14 cellular contexts compared by ENCODE assay signal in genomic region chr21:44724166-44724565, GRCh38. TPM values are rescaled to one million over a fixed set of nuclear protein-coding genes. Genes with fewer than 3 reads are reported as not detected.
"Had no signal": no experiment of that assay in that cellular context is flagged by ENCODE, and none has a peak within 500 bp of the region (broad histone marks: within the 10 kb centered on the region; RNA-seq: fewer than 3 reads in every experiment).

No MANE protein-coding gene starts in this region.

- H3K27ac Mint-ChIP-seq: activated CD4-positive, alpha-beta T cell treated with anti-CD3 and anti-CD28 coated beads for 36 hours; activated CD8-positive, alpha-beta T cell treated with anti-CD3 and anti-CD28 coated beads, Interleukin-2, amount 10 ng/mL, durations not matched to agents 7 days and 5 days; activated naive CD4-positive, alpha-beta T cell treated with anti-CD3 and anti-CD28 coated beads, Interleukin-2, amount 50 U/mL, for 72 hours had no signal

- H3K9me3 ChIP-seq: ascending aorta, right atrium auricular region, tibial nerve had no signal

- H2AFZ ChIP-seq: parathyroid adenoma had no signal

- H3K4me1 ChIP-seq: ascending aorta, parathyroid adenoma had no signal

- H3K27me3 ChIP-seq: ascending aorta had no signal

- DNase-seq: activated CD8-positive, alpha-beta memory T cell treated with anti-CD3 and anti-CD28 coated beads, Interleukin-2, amount 50 U/mL, for 48 hours; activated CD8-positive, alpha-beta T cell treated with anti-CD3 and anti-CD28 coated beads, Interleukin-2, amount 10 ng/mL, durations not matched to agents 7 days and 5 days; small intestine had no signal

- H3K9me3 Mint-ChIP-seq: activated naive CD4-positive, alpha-beta T cell treated with anti-CD3 and anti-CD28 coated beads, Interleukin-2, amount 50 U/mL, for 72 hours had no signal

- H3K4me3 Mint-ChIP-seq: activated CD4-positive, alpha-beta T cell treated with anti-CD3 and anti-CD28 coated beads for 36 hours; activated CD8-positive, alpha-beta T cell treated with anti-CD3 and anti-CD28 coated beads, Interleukin-2, amount 10 ng/mL, durations not matched to agents 7 days and 5 days had no signal

- H3K27ac ChIP-seq: ascending aorta, parathyroid adenoma, right atrium auricular region, tibial nerve, VCaP had no signal

- H3K79me2 ChIP-seq: parathyroid adenoma had no signal

- H3K4me3 ChIP-seq: ascending aorta, right atrium auricular region had no signal

- H3K36me3 ChIP-seq: ascending aorta, right atrium auricular region, tibial nerve had no signal

- H3K9ac ChIP-seq: parathyroid adenoma had no signal

- ATAC-seq: left lobe of liver had no signal

RNA-seq across cellular contexts. Expression of gene TSPEAR, which starts 12.8 kb away (rescaled TPM):
- total RNA-seq: activated CD4-positive, alpha-beta T cell treated with anti-CD3 and anti-CD28 coated beads for 36 hours; activated CD8-positive, alpha-beta T cell treated with anti-CD3 and anti-CD28 coated beads, Interleukin-2, amount 10 ng/mL, durations not matched to agents 7 days and 5 days; activated naive CD4-positive, alpha-beta T cell treated with anti-CD3 and anti-CD28 coated beads, Interleukin-2, amount 50 U/mL, for 72 hours; ascending aorta; bronchial epithelial cell; left lobe of liver; mammary epithelial cell; right atrium auricular region; tibial nerve had no signal
- polyA plus RNA-seq: mammary epithelial cell had no signal

RNA-seq across cellular contexts. Expression of gene KRTAP10-12, which starts 27.2 kb away (rescaled TPM):
- total RNA-seq: activated CD4-positive, alpha-beta T cell treated with anti-CD3 and anti-CD28 coated beads for 36 hours; activated CD8-positive, alpha-beta T cell treated with anti-CD3 and anti-CD28 coated beads, Interleukin-2, amount 10 ng/mL, durations not matched to agents 7 days and 5 days; activated naive CD4-positive, alpha-beta T cell treated with anti-CD3 and anti-CD28 coated beads, Interleukin-2, amount 50 U/mL, for 72 hours; ascending aorta; bronchial epithelial cell; left lobe of liver; mammary epithelial cell; mucosa of gallbladder; right atrium auricular region; tibial nerve had no signal
- polyA plus RNA-seq: mammary epithelial cell, small intestine had no signal

RNA-seq across cellular contexts. Expression of gene KRTAP12-1, which starts 42.2 kb away (rescaled TPM):
- total RNA-seq: activated CD4-positive, alpha-beta T cell treated with anti-CD3 and anti-CD28 coated beads for 36 hours; activated CD8-positive, alpha-beta T cell treated with anti-CD3 and anti-CD28 coated beads, Interleukin-2, amount 10 ng/mL, durations not matched to agents 7 days and 5 days; activated naive CD4-positive, alpha-beta T cell treated with anti-CD3 and anti-CD28 coated beads, Interleukin-2, amount 50 U/mL, for 72 hours; ascending aorta; bronchial epithelial cell; left lobe of liver; mammary epithelial cell; mucosa of gallbladder; right atrium auricular region; tibial nerve had no signal
- polyA plus RNA-seq: mammary epithelial cell, small intestine had no signal

RNA-seq across cellular contexts. Expression of gene KRTAP12-2, which starts 57.4 kb away (rescaled TPM):
- total RNA-seq: activated CD4-positive, alpha-beta T cell treated with anti-CD3 and anti-CD28 coated beads for 36 hours; activated CD8-positive, alpha-beta T cell treated with anti-CD3 and anti-CD28 coated beads, Interleukin-2, amount 10 ng/mL, durations not matched to agents 7 days and 5 days; activated naive CD4-positive, alpha-beta T cell treated with anti-CD3 and anti-CD28 coated beads, Interleukin-2, amount 50 U/mL, for 72 hours; ascending aorta; bronchial epithelial cell; left lobe of liver; mammary epithelial cell; mucosa of gallbladder; right atrium auricular region; tibial nerve had no signal
- polyA plus RNA-seq: mammary epithelial cell, small intestine had no signal
